ENCODE assay signal across 1 cellular context in genomic region chr16:85449195-85449884, GRCh38.
TF ChIP-seq lines count a peak whose summit lies in the region.

No MANE protein-coding gene starts in this region.

TF ChIP-seq in HepG2, 621 proteins besides CTCF, POLR2A, EP300 and RAD21 (continued from another document):
- no peak for TF ChIP-seq AFF4 (CRISPR knock-in tag; IDR thresholded peaks at IDR 0.05)
- TF ChIP-seq NR2C2 (CRISPR knock-in tag; IDR thresholded peaks at IDR 0.05; ENCODE audit: borderline replicate concordance) = peak; percentile 59
- no peak for TF ChIP-seq LBX2 (CRISPR knock-in tag; IDR thresholded peaks at IDR 0.05; ENCODE audit: borderline replicate concordance)
- TF ChIP-seq ZNF747 (CRISPR knock-in tag; IDR thresholded peaks at IDR 0.05; ENCODE audit: borderline replicate concordance) = no peak
